1 cellular context compared by ENCODE assay signal in the genomic region with DNA sequence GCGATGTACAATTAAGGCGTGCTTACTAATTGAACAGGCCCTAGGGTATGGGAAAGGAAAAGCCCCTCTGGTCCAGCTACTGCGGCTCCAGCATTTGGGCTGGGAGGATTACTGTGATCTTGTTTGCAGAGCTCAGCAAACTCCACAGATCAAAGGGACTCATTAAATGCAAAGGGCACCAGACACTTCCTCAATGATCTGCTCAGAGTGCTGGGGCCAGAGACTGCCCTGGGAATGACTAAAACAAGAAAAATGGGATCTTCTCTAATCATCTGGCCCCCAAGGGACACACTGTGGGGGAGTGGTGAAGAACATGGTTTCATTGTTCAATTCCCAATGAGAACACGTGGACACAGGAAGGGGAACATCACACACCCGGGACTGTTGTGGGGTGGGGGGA.
TF ChIP-seq lines count a peak whose summit lies in the region.

No MANE protein-coding gene starts in this region.

TF ChIP-seq in HepG2, 621 proteins besides CTCF, POLR2A, EP300 and RAD21 (continued from another document and continues in another):
- TF ChIP-seq, protein P1, sequence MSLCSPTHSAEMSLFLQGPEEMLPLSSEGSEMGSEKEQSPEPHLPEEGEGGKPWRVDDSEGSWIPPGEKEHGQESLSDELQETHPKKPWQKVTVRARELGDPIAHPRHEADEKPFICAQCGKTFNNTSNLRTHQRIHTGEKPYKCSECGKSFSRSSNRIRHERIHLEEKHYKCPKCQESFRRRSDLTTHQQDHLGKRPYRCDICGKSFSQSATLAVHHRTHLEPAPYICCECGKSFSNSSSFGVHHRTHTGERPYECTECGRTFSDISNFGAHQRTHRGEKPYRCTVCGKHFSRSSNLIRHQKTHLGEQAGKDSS (CRISPR knock-in tag; IDR thresholded peaks at IDR 0.05; ENCODE audit: borderline replicate concordance, low read depth) = 0 out of 2 replicates have a peak, but pooled peaks have one; percentile 26
- TF ChIP-seq ZNF326 (CRISPR knock-in tag; IDR thresholded peaks at IDR 0.05; ENCODE audit: borderline replicate concordance) (no peak), ZNF264 (CRISPR knock-in tag; IDR thresholded peaks at IDR 0.05) (no peak), FOXA1 (IDR thresholded peaks at IDR 0.05) (no peak), FOXA1 (CRISPR knock-in tag; IDR thresholded peaks at IDR 0.05) (0 out of 2 replicates have a peak, but pooled peaks have one; percentile 24), ATRX (CRISPR knock-in tag; IDR thresholded peaks at IDR 0.05; ENCODE audit: borderline replicate concordance) (no peak), ZNF350 (CRISPR knock-in tag; IDR thresholded peaks at IDR 0.05; ENCODE audit: borderline replicate concordance, low read depth) (no peak), GABPA (IDR thresholded peaks at IDR 0.05; ENCODE audit: low read depth, low read length) (no peak), GABPA (CRISPR knock-in tag; IDR thresholded peaks at IDR 0.05; ENCODE audit: low read depth) (no peak), SOX5 (CRISPR knock-in tag; IDR thresholded peaks at IDR 0.05; ENCODE audit: borderline replicate concordance) (peak; percentile 26; the same call in 1 of the 2 replicates), NBN (conservative IDR thresholded peaks at IDR 0.05) (no peak), PITX1 (CRISPR knock-in tag; IDR thresholded peaks at IDR 0.05) (0 out of 2 replicates have a peak, but pooled peaks have one; percentile 51), MAFK (conservative IDR thresholded peaks at IDR 0.05 in 1 of 2, IDR thresholded peaks at IDR 0.05 in 1 of 2; ENCODE audit: low read length in 2 of 2) (peak; percentile 4 to 43; a peak in 2 of 4 replicates), ZFP36L1 (CRISPR knock-in tag; IDR thresholded peaks at IDR 0.05) (no peak), FOXA3 (CRISPR knock-in tag; IDR thresholded peaks at IDR 0.05) (no peak), ZNF234 (CRISPR knock-in tag; conservative IDR thresholded peaks at IDR 0.05) (no peak), EED (CRISPR knock-in tag; IDR thresholded peaks at IDR 0.05) (no peak), SMYD3 (CRISPR knock-in tag; IDR thresholded peaks at IDR 0.05) (no peak), CC2D1A (CRISPR knock-in tag; IDR thresholded peaks at IDR 0.05) (no peak), SYNCRIP (IDR thresholded peaks at IDR 0.05; ENCODE audit: insufficient read depth, low read depth, low read length) (no peak), GATAD1 (CRISPR knock-in tag; IDR thresholded peaks at IDR 0.05) (no peak), DMAP1 (CRISPR knock-in tag; IDR thresholded peaks at IDR 0.05) (no peak), FOSL2 (CRISPR knock-in tag; IDR thresholded peaks at IDR 0.05) (peak; percentile 59), GZF1 (CRISPR knock-in tag; IDR thresholded peaks at IDR 0.05) (no peak), HNRNPL (IDR thresholded peaks at IDR 0.05; ENCODE audit: low read depth, low read length) (no peak)
- TF ChIP-seq, protein P2, sequence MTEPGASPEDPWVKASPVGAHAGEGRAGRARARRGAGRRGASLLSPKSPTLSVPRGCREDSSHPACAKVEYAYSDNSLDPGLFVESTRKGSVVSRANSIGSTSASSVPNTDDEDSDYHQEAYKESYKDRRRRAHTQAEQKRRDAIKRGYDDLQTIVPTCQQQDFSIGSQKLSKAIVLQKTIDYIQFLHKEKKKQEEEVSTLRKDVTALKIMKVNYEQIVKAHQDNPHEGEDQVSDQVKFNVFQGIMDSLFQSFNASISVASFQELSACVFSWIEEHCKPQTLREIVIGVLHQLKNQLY (CRISPR knock-in tag; IDR thresholded peaks at IDR 0.05) = peak; percentile 61; the same call in 1 of the 2 replicates
- TF ChIP-seq, protein P3, sequence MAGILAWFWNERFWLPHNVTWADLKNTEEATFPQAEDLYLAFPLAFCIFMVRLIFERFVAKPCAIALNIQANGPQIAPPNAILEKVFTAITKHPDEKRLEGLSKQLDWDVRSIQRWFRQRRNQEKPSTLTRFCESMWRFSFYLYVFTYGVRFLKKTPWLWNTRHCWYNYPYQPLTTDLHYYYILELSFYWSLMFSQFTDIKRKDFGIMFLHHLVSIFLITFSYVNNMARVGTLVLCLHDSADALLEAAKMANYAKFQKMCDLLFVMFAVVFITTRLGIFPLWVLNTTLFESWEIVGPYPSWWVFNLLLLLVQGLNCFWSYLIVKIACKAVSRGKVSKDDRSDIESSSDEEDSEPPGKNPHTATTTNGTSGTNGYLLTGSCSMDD (CRISPR knock-in tag; IDR thresholded peaks at IDR 0.05) = no peak
- TF ChIP-seq, protein P4, sequence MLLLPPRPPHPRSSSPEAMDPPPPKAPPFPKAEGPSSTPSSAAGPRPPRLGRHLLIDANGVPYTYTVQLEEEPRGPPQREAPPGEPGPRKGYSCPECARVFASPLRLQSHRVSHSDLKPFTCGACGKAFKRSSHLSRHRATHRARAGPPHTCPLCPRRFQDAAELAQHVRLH (CRISPR knock-in tag; IDR thresholded peaks at IDR 0.05; ENCODE audit: borderline replicate concordance, low read depth) = no peak
- TF ChIP-seq, protein P5, sequence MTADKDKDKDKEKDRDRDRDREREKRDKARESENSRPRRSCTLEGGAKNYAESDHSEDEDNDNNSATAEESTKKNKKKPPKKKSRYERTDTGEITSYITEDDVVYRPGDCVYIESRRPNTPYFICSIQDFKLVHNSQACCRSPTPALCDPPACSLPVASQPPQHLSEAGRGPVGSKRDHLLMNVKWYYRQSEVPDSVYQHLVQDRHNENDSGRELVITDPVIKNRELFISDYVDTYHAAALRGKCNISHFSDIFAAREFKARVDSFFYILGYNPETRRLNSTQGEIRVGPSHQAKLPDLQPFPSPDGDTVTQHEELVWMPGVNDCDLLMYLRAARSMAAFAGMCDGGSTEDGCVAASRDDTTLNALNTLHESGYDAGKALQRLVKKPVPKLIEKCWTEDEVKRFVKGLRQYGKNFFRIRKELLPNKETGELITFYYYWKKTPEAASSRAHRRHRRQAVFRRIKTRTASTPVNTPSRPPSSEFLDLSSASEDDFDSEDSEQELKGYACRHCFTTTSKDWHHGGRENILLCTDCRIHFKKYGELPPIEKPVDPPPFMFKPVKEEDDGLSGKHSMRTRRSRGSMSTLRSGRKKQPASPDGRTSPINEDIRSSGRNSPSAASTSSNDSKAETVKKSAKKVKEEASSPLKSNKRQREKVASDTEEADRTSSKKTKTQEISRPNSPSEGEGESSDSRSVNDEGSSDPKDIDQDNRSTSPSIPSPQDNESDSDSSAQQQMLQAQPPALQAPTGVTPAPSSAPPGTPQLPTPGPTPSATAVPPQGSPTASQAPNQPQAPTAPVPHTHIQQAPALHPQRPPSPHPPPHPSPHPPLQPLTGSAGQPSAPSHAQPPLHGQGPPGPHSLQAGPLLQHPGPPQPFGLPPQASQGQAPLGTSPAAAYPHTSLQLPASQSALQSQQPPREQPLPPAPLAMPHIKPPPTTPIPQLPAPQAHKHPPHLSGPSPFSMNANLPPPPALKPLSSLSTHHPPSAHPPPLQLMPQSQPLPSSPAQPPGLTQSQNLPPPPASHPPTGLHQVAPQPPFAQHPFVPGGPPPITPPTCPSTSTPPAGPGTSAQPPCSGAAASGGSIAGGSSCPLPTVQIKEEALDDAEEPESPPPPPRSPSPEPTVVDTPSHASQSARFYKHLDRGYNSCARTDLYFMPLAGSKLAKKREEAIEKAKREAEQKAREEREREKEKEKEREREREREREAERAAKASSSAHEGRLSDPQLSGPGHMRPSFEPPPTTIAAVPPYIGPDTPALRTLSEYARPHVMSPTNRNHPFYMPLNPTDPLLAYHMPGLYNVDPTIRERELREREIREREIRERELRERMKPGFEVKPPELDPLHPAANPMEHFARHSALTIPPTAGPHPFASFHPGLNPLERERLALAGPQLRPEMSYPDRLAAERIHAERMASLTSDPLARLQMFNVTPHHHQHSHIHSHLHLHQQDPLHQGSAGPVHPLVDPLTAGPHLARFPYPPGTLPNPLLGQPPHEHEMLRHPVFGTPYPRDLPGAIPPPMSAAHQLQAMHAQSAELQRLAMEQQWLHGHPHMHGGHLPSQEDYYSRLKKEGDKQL (CRISPR knock-in tag; IDR thresholded peaks at IDR 0.05; ENCODE audit: low read depth) = no peak
- TF ChIP-seq, protein P6, sequence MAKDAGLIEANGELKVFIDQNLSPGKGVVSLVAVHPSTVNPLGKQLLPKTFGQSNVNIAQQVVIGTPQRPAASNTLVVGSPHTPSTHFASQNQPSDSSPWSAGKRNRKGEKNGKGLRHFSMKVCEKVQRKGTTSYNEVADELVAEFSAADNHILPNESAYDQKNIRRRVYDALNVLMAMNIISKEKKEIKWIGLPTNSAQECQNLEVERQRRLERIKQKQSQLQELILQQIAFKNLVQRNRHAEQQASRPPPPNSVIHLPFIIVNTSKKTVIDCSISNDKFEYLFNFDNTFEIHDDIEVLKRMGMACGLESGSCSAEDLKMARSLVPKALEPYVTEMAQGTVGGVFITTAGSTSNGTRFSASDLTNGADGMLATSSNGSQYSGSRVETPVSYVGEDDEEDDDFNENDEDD (CRISPR knock-in tag; IDR thresholded peaks at IDR 0.05; ENCODE audit: borderline replicate concordance) = no peak
- TF ChIP-seq, protein P7, sequence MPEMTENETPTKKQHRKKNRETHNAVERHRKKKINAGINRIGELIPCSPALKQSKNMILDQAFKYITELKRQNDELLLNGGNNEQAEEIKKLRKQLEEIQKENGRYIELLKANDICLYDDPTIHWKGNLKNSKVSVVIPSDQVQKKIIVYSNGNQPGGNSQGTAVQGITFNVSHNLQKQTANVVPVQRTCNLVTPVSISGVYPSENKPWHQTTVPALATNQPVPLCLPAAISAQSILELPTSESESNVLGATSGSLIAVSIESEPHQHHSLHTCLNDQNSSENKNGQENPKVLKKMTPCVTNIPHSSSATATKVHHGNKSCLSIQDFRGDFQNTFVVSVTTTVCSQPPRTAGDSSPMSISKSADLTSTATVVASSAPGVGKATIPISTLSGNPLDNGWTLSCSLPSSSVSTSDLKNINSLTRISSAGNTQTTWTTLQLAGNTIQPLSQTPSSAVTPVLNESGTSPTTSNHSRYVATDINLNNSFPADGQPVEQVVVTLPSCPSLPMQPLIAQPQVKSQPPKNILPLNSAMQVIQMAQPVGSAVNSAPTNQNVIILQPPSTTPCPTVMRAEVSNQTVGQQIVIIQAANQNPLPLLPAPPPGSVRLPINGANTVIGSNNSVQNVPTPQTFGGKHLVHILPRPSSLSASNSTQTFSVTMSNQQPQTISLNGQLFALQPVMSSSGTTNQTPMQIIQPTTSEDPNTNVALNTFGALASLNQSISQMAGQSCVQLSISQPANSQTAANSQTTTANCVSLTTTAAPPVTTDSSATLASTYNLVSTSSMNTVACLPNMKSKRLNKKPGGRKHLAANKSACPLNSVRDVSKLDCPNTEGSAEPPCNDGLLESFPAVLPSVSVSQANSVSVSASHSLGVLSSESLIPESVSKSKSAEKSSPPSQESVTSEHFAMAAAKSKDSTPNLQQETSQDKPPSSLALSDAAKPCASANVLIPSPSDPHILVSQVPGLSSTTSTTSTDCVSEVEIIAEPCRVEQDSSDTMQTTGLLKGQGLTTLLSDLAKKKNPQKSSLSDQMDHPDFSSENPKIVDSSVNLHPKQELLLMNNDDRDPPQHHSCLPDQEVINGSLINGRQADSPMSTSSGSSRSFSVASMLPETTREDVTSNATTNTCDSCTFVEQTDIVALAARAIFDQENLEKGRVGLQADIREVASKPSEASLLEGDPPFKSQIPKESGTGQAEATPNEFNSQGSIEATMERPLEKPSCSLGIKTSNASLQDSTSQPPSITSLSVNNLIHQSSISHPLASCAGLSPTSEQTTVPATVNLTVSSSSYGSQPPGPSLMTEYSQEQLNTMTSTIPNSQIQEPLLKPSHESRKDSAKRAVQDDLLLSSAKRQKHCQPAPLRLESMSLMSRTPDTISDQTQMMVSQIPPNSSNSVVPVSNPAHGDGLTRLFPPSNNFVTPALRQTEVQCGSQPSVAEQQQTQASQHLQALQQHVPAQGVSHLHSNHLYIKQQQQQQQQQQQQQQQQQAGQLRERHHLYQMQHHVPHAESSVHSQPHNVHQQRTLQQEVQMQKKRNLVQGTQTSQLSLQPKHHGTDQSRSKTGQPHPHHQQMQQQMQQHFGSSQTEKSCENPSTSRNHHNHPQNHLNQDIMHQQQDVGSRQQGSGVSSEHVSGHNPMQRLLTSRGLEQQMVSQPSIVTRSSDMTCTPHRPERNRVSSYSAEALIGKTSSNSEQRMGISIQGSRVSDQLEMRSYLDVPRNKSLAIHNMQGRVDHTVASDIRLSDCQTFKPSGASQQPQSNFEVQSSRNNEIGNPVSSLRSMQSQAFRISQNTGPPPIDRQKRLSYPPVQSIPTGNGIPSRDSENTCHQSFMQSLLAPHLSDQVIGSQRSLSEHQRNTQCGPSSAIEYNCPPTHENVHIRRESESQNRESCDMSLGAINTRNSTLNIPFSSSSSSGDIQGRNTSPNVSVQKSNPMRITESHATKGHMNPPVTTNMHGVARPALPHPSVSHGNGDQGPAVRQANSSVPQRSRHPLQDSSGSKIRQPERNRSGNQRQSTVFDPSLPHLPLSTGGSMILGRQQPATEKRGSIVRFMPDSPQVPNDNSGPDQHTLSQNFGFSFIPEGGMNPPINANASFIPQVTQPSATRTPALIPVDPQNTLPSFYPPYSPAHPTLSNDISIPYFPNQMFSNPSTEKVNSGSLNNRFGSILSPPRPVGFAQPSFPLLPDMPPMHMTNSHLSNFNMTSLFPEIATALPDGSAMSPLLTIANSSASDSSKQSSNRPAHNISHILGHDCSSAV (CRISPR knock-in tag; IDR thresholded peaks at IDR 0.05; ENCODE audit: borderline replicate concordance) = no peak
- TF ChIP-seq, protein P8, sequence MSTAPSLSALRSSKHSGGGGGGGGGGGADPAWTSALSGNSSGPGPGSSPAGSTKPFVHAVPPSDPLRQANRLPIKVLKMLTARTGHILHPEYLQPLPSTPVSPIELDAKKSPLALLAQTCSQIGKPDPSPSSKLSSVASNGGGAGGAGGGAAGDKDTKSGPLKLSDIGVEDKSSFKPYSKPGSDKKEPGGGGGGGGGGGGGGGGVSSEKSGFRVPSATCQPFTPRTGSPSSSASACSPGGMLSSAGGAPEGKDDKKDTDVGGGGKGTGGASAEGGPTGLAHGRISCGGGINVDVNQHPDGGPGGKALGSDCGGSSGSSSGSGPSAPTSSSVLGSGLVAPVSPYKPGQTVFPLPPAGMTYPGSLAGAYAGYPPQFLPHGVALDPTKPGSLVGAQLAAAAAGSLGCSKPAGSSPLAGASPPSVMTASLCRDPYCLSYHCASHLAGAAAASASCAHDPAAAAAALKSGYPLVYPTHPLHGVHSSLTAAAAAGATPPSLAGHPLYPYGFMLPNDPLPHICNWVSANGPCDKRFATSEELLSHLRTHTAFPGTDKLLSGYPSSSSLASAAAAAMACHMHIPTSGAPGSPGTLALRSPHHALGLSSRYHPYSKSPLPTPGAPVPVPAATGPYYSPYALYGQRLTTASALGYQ (CRISPR knock-in tag; IDR thresholded peaks at IDR 0.05) = no peak
- TF ChIP-seq, protein P9, sequence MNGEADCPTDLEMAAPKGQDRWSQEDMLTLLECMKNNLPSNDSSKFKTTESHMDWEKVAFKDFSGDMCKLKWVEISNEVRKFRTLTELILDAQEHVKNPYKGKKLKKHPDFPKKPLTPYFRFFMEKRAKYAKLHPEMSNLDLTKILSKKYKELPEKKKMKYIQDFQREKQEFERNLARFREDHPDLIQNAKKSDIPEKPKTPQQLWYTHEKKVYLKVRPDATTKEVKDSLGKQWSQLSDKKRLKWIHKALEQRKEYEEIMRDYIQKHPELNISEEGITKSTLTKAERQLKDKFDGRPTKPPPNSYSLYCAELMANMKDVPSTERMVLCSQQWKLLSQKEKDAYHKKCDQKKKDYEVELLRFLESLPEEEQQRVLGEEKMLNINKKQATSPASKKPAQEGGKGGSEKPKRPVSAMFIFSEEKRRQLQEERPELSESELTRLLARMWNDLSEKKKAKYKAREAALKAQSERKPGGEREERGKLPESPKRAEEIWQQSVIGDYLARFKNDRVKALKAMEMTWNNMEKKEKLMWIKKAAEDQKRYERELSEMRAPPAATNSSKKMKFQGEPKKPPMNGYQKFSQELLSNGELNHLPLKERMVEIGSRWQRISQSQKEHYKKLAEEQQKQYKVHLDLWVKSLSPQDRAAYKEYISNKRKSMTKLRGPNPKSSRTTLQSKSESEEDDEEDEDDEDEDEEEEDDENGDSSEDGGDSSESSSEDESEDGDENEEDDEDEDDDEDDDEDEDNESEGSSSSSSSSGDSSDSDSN (CRISPR knock-in tag; IDR thresholded peaks at IDR 0.05) = no peak
